Comparison of ENCODE assay signal across 17 cellular contexts in the genomic region with DNA sequence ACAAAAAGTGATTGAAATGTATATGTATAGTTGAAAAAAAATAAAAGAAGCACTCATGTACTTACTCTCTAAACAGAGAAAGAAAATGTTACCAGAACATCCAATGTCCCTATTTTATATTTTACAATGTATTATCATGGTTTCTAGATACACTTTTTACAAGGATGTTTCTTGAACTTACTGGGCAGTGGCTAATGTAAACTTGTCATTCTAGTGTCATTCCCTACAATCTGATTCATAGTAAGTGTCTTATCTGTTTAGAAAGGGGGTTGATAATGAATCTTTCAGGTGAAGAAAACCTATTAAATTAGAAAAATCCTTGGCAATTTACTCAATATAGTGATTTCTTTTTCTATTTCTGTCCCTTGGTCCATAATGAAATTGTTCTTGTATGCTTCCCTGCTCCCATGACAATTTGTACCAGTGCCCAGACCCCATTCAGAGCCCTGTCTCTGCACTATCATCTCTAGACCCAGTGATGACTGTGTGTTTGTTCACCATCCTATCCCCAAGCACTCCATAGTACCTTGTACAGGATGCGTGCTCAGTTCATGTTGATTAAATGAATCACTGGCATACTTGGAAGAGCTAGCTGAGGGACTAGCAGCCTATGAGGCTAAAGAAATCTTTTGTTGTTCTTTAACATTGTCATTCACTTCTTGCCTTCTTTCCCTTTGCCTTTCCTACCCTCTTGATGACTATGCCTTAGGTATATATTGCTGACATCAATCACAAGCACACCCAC.
DNase-seq lines count a peak whose midpoint lies in the region; ATAC-seq and TF ChIP-seq lines count a peak whose summit lies in the region.
"Had no signal": no experiment of that assay in that cellular context is flagged by ENCODE, and none has a peak within 500 bp of the region (broad histone marks: within the 10 kb centered on the region; RNA-seq: fewer than 3 reads in every experiment).

No MANE protein-coding gene starts in this region.

- no peak overlapping the region for H3K27ac ChIP-seq in A673 (ENCODE audit: low read depth, low read length, poor library complexity, severe bottlenecking)
- H3K27ac ChIP-seq: left lung, right atrium auricular region, VCaP had no signal

- intact Hi-C loops in A673 (cut with micrococcal nuclease; ENCODE audit: unreplicated experiment): no loop called here

- H3K36me3 ChIP-seq in A673 (ENCODE audit: insufficient read depth, low read length, poor library complexity, severe bottlenecking): no peaks in the 10 kb centered on the region
- H3K36me3 ChIP-seq: left lung, right atrium auricular region had no signal

- in situ Hi-C loops in Caki2 (cut with HindIII; ENCODE audit: low pct_unique_long_range_greater_than_20kb, low sequenced_read_pairs): no loop called here

- peaks cover 16% of the 10 kb centered on the region for H3K27me3 ChIP-seq in A673 (replicated peaks; ENCODE audit: insufficient read depth, low read depth, low read length, poor library complexity)
- H3K27me3 ChIP-seq: left lung, right atrium auricular region had no signal

- DNase-seq in Caki2 (ENCODE audit: low read depth) (peak; percentile 33), NCI-H226 (peak; percentile 95), cardiac fibroblast (ENCODE audit: low read depth in 2 of 2) (peak; percentile 32 to 91), medulla oblongata (ENCODE audit: extremely low spot score) (peak; percentile 58), A673 (ENCODE audit: low spot score) (no peak), putamen (ENCODE audit: low spot score) (no peak), NCI-H2227 (lab: John Stamatoyannopoulos, UW; ENCODE audit: unreplicated experiment) (no peak)
- DNase-seq: CD4-positive, alpha-beta T cell; effector CD4-positive, alpha-beta T cell; glutamatergic neuron; left lung; naive thymus-derived CD8-positive, alpha-beta T cell; NCI-H1694; stimulated activated naive CD4-positive, alpha-beta T cell treated with Interleukin-2 at 50 U/mL for 16 hours had no signal

- BruUV-seq in A673 (replicated peaks; lab: Mats Ljungman, UMichigan): no TSS peak

- POLR2A ChIA-PET in A673 (lab: Charles Lee; ENCODE audit: low non-redundant PET): no interaction called here

- CTCF ChIA-PET in A673 (lab: Charles Lee): no interaction called here

- no peak for TF ChIP-seq CTCF in cardiac fibroblast (IDR thresholded peaks at IDR 0.05; ENCODE audit: low read depth, low read length)
- TF ChIP-seq CTCF in A673 (conservative IDR thresholded peaks at IDR 0.05; ENCODE audit: low read depth, low read length): no peak

- no peak for ATAC-seq in HG03354 (IDR thresholded peaks at IDR 0.05; ENCODE audit: poor library complexity, severe bottlenecking, unreplicated experiment)
- ATAC-seq: left lung; naive thymus-derived CD8-positive, alpha-beta T cell had no signal

- H3K9me3 ChIP-seq in A673 (ENCODE audit: low read depth, low read length, poor library complexity, severe bottlenecking): no peaks in the 10 kb centered on the region
- H3K9me3 ChIP-seq: left lung, right atrium auricular region had no signal

- no peaks in the 10 kb centered on the region for H3K4me1 ChIP-seq in A673 (ENCODE audit: insufficient read depth, low read length, poor library complexity, severe bottlenecking)
- H3K4me1 ChIP-seq: left lung, right atrium auricular region had no signal

- H3K4me3 ChIP-seq in cardiac fibroblast (replicated peaks in 1 of 2; ENCODE audit: low read depth in 2 of 2, low read length in 2 of 2) (no peak overlapping the region), A673 (ENCODE audit: low read depth, low read length, poor library complexity, severe bottlenecking) (no peak overlapping the region)
- H3K4me3 ChIP-seq: left lung, right atrium auricular region had no signal

Comparison
In these comparisons a context has a peak if more than half of its experiments do, and no peak if none do; other contexts are left out.
1. DNase-seq: peak in Caki2 (single experiment), NCI-H226 (single experiment), cardiac fibroblast (2 of 2) and medulla oblongata (single experiment); none in A673 (single experiment), putamen (single experiment) and NCI-H2227 (single experiment).